1 cellular context compared by ENCODE assay signal in genomic region chr5:40833712-40834229, GRCh38.
TF ChIP-seq lines count a peak whose summit lies in the region.

No MANE protein-coding gene starts in this region.

TF ChIP-seq in GM23338, 12 proteins besides CTCF, POLR2A, EP300 and RAD21 (continued from another document):
- no peak for TF ChIP-seq REST (IDR thresholded peaks at IDR 0.05; ENCODE audit: unreplicated experiment)
- TF ChIP-seq ZNF114 (CRISPR knock-in tag; IDR thresholded peaks at IDR 0.05) = no peak
